In the genomic region with DNA sequence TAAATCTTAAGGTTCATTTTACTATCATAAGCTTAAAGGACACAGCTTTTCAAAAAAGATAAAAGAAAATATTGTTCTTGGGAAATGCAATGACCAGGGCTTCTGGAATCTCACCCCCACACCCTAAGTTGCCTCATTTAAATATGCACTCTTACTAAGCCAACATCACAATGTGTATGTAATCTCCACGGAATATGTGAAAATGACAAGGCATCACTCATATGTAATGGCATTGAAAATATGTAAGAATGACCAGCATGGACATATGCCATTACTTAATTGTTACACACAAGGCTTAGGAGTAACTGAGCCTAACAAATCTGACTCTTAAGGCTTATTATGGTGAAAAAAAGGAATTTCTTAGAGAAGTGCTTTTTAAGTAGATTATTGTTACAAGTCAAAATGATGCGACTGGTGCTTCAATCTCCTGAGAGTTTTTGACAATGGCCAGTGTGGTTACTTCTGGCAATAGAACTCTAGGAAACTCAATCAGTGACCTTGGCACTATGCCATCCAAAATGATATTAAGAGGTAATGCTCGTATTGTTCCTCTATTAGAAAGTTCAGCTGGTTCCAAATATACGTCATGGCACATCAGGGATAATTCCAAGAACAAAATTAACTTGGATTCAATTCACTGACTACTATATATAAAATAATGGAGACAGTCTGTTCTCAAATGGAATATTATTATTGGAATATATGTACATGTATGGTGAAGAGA, we compare ENCODE assay signal across 18 cellular contexts.
DNase-seq lines count a peak whose midpoint lies in the region; ATAC-seq and TF ChIP-seq lines count a peak whose summit lies in the region.
"Had no signal": no experiment of that assay in that cellular context is flagged by ENCODE, and none has a peak within 500 bp of the region (broad histone marks: within the 10 kb centered on the region; RNA-seq: fewer than 3 reads in every experiment).

No MANE protein-coding gene starts in this region.

- H3K27me3 ChIP-seq in ACC112 (ENCODE audit: insufficient read depth, low read length), result no peaks in the 10 kb centered on the region
- H3K27me3 ChIP-seq: gastrocnemius medialis, MG63, SJSA1 had no signal

- peak overlapping the region; percentile 22 for H3K27ac ChIP-seq in ACC112 (ENCODE audit: low read depth, low read length)
- H3K27ac ChIP-seq: gastrocnemius medialis, SJSA1 had no signal

- TF ChIP-seq CTCF in fibroblast of the aortic adventitia (IDR thresholded peaks at IDR 0.05; ENCODE audit: insufficient read depth, low read length), result no peak

- H3K4me3 ChIP-seq in ACC112 (ENCODE audit: low read depth, low read length) (no peak overlapping the region), fibroblast of the aortic adventitia (ENCODE audit: low read depth, low read length) (no peak overlapping the region)
- H3K4me3 ChIP-seq: gastrocnemius medialis, MG63, SJSA1 had no signal

- H3K4me1 ChIP-seq in ACC112 (ENCODE audit: control insufficient read depth, insufficient read depth, low read length, unreplicated experiment), result peaks cover 17% of the 10 kb centered on the region
- H3K4me1 ChIP-seq: SJSA1 had no signal

- no peaks in the 10 kb centered on the region for H3K36me3 ChIP-seq in ACC112 (ENCODE audit: insufficient read depth, low read length)
- H3K36me3 ChIP-seq: gastrocnemius medialis, MG63, SJSA1 had no signal

- no peak for ATAC-seq in GM21360 (IDR thresholded peaks at IDR 0.05; ENCODE audit: unreplicated experiment)
- ATAC-seq: gastrocnemius medialis; stimulated activated naive CD8-positive, alpha-beta T cell treated with anti-CD3 and anti-CD28 coated beads, Interleukin-15, Interleukin-2, amounts not matched to agents 100 U/mL and 50 U/mL, for 24 hours had no signal

- peak; percentile 90 for DNase-seq in GM04503 (ENCODE audit: low read depth)
- peak; percentile 26 for DNase-seq in amniotic stem cell (lab: John Stamatoyannopoulos, UW)
- peak; percentile 57 for DNase-seq in fibroblast of the aortic adventitia (ENCODE audit: low read depth)
- no peak for DNase-seq in amygdala (lab: John Stamatoyannopoulos, UW)
- DNase-seq in GDM1 (lab: John Stamatoyannopoulos, UW), result no peak
- DNase-seq in stimulated activated CD4-positive, alpha-beta T cell treated with anti-CD3 and anti-CD28 coated beads, Interleukin-4, amount 100 ng/mL, for 1 hour, result no peak
- DNase-seq: activated CD4-positive, CD25-positive, alpha-beta regulatory T cell treated with anti-CD3 and anti-CD28 coated beads, Interleukin-2, amount 50 U/mL, for 72 hours; activated CD8-positive, alpha-beta memory T cell treated with anti-CD3 and anti-CD28 coated beads, Interleukin-2, amount 50 U/mL, for 4 hours; effector CD4-positive, alpha-beta T cell; gastrocnemius medialis; MG63; NCI-H187; NCI-H510A treated with DMSO at 0.1 percent for 48 hours; stimulated activated CD4-positive, alpha-beta T cell treated with anti-CD3 and anti-CD28 coated beads, Interleukin-12 subunit alpha, Interleukin-12 subunit beta, amount 100 ng/mL, for 4 hours; stimulated activated naive CD8-positive, alpha-beta T cell treated with anti-CD3 and anti-CD28 coated beads, Interleukin-15, Interleukin-2, amounts not matched to agents 100 U/mL and 50 U/mL, for 24 hours had no signal

- no peaks in the 10 kb centered on the region for H3K79me2 ChIP-seq in ACC112 (ENCODE audit: control insufficient read depth, insufficient read depth, low read length, unreplicated experiment)

- H2AFZ ChIP-seq in ACC112 (ENCODE audit: low read length, unreplicated experiment), result no peak overlapping the region

Comparison
In these comparisons a context has a peak if more than half of its experiments do, and no peak if none do; other contexts are left out.
1. DNase-seq: peak in GM04503 (single experiment), amniotic stem cell (single experiment) and fibroblast of the aortic adventitia (single experiment); none in amygdala (0 of 56), GDM1 (single experiment) and stimulated activated CD4-positive, alpha-beta T cell treated with anti-CD3 and anti-CD28 coated beads, Interleukin-4, amount 100 ng/mL, for 1 hour (single experiment).